In genomic region chr12:13328535-13328934, GRCh38 we compare ENCODE assay signal across 3 cellular contexts.
TF ChIP-seq lines count a peak whose summit lies in the region.

No MANE protein-coding gene starts in this region.

TF ChIP-seq in HepG2, 621 proteins besides CTCF, POLR2A, EP300 and RAD21:
- TF ChIP-seq ZBTB44 (CRISPR knock-in tag; IDR thresholded peaks at IDR 0.05) (no peak), MAFK (conservative IDR thresholded peaks at IDR 0.05 in 1 of 2, IDR thresholded peaks at IDR 0.05 in 1 of 2; ENCODE audit: low read length in 2 of 2) (peak; percentile 83 to 93), MAFF (IDR thresholded peaks at IDR 0.05; ENCODE audit: low read depth, low read length) (peak; percentile 91)
TF ChIP-seq in HepG2: peak in this region for 2.

TF ChIP-seq in IMR-90, 13 proteins besides CTCF, POLR2A, EP300 and RAD21:
- TF ChIP-seq, protein P1, sequence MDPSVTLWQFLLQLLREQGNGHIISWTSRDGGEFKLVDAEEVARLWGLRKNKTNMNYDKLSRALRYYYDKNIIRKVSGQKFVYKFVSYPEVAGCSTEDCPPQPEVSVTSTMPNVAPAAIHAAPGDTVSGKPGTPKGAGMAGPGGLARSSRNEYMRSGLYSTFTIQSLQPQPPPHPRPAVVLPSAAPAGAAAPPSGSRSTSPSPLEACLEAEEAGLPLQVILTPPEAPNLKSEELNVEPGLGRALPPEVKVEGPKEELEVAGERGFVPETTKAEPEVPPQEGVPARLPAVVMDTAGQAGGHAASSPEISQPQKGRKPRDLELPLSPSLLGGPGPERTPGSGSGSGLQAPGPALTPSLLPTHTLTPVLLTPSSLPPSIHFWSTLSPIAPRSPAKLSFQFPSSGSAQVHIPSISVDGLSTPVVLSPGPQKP (IDR thresholded peaks at IDR 0.05; ENCODE audit: borderline replicate concordance, low read depth, low read length) = no peak
- TF ChIP-seq MAFK (IDR thresholded peaks at IDR 0.05; ENCODE audit: low read depth, low read length) (peak; percentile 85), RCOR1 (IDR thresholded peaks at IDR 0.05; ENCODE audit: insufficient replicate concordance, low read length) (no peak), MAZ (IDR thresholded peaks at IDR 0.05; ENCODE audit: borderline replicate concordance, low read depth, low read length) (no peak), CEBPB (IDR thresholded peaks at IDR 0.05; ENCODE audit: low read depth, low read length) (no peak)

TF ChIP-seq in K562, 482 proteins besides CTCF, POLR2A, EP300 and RAD21:
- TF ChIP-seq RNF2 (IDR thresholded peaks at IDR 0.05) = no peak
- peak; percentile 47 for TF ChIP-seq MAFF (IDR thresholded peaks at IDR 0.05; ENCODE audit: low read length)
- peak; percentile 69 for TF ChIP-seq ZNF316 (IDR thresholded peaks at IDR 0.05)
- no peak for TF ChIP-seq GABPB2 (CRISPR knock-in tag; conservative IDR thresholded peaks at IDR 0.05)
- TF ChIP-seq MAFG (tag; conservative IDR thresholded peaks at IDR 0.05) = peak; percentile 49
- peak; percentile 42 for TF ChIP-seq C11orf30 (IDR thresholded peaks at IDR 0.05; ENCODE audit: low read depth)
- no peak for TF ChIP-seq BCL6 (CRISPR knock-in tag; IDR thresholded peaks at IDR 0.05)
- peak; percentile 39; the same call in 1 of the 2 replicates for TF ChIP-seq MAFK (IDR thresholded peaks at IDR 0.05; ENCODE audit: low read length)
